Comparison of ENCODE assay signal across 20 cellular contexts in genomic region chr15:50416920-50417319, GRCh38. TPM values are rescaled to one million over a fixed set of nuclear protein-coding genes. Genes with fewer than 3 reads are reported as not detected.
DNase-seq lines count a peak whose midpoint lies in the region; ATAC-seq lines count a peak whose summit lies in the region.
"Had no signal": no experiment of that assay in that cellular context is flagged by ENCODE, and none has a peak within 500 bp of the region (broad histone marks: within the 10 kb centered on the region; RNA-seq: fewer than 3 reads in every experiment).

No MANE protein-coding gene starts in this region.

- CTCF ChIA-PET in activated CD4-positive, alpha-beta T cell treated with anti-CD3 and anti-CD28 coated beads for 36 hours (lab: Charles Lee), result interaction anchor here (1.0 kb wide), 1 partner anchor 14 kb away, joined by 3 read pairs; no protein-coding TSS in a partner anchor

- no peak for ATAC-seq in activated CD4-positive, alpha-beta T cell treated with anti-CD3 and anti-CD28 coated beads for 36 hours
- ATAC-seq in HG02884 (IDR thresholded peaks at IDR 0.05; ENCODE audit: unreplicated experiment) (no peak), right cardiac atrium (no peak)
- ATAC-seq: CD8-positive, alpha-beta T cell had no signal

- H3K9me3 Mint-ChIP-seq in activated CD4-positive, alpha-beta T cell treated with anti-CD3 and anti-CD28 coated beads for 36 hours (ENCODE audit: low read depth), result peaks cover 1% of the 10 kb centered on the region
- H3K9me3 Mint-ChIP-seq: CD8-positive, alpha-beta T cell had no signal

- H3K27ac ChIP-seq in SK-N-MC (peak overlapping the region; percentile 67; the same call in 1 of the 2 replicates), right cardiac atrium (ENCODE audit: low read length) (no peak overlapping the region)
- H3K27ac ChIP-seq: 22Rv1, A549, BLaER1 had no signal

- H3K9me3 ChIP-seq in SK-N-MC (ENCODE audit: low read depth, low read length) (no peaks in the 10 kb centered on the region), right cardiac atrium (ENCODE audit: control insufficient read depth, low read length) (no peaks in the 10 kb centered on the region)
- H3K9me3 ChIP-seq: A549, BLaER1, HAP-1 had no signal

- DNase-seq in NCI-H2171 treated with DMSO at 0.1 percent for 48 hours (lab: John Stamatoyannopoulos, UW), result peak; percentile 5
- no peak for DNase-seq in NCI-H2171 (lab: John Stamatoyannopoulos, UW)
- DNase-seq in SK-N-MC (ENCODE audit: low read depth, low spot score), result no peak
- peak in 23 of 42 donors; percentile 6 to 79 (median 41) for DNase-seq in head of caudate nucleus
- no peak for DNase-seq in activated CD4-positive, alpha-beta T cell treated with anti-CD3 and anti-CD28 coated beads for 36 hours
- no peak for DNase-seq in right cardiac atrium
- DNase-seq: AML-193; Calu3; CD8-positive, alpha-beta T cell; DMS79 treated with DMSO at 0.1 percent for 48 hours; GF-D8; GOT3; IMR-90 had no signal

- no peak overlapping the region for H3K27ac Mint-ChIP-seq in activated CD4-positive, alpha-beta T cell treated with anti-CD3 and anti-CD28 coated beads for 36 hours
- H3K27ac Mint-ChIP-seq: CD8-positive, alpha-beta T cell had no signal

- H3K4me3 ChIP-seq in SK-N-MC, result peak overlapping the region; percentile 48; the same call in 1 of the 2 replicates
- no peak overlapping the region for H3K4me3 ChIP-seq in right cardiac atrium (ENCODE audit: low read length)
- H3K4me3 ChIP-seq: A549, BLaER1, HAP-1, K562 had no signal

- H3K27me3 ChIP-seq in right cardiac atrium (ENCODE audit: control insufficient read depth, insufficient read depth), result no peaks in the 10 kb centered on the region
- H3K27me3 ChIP-seq: BLaER1 had no signal

- no peak overlapping the region for H3K9ac ChIP-seq in SK-N-MC (ENCODE audit: insufficient read length)
- H3K9ac ChIP-seq: BLaER1 had no signal

- no peaks in the 10 kb centered on the region for H3K4me1 ChIP-seq in right cardiac atrium (ENCODE audit: control insufficient read depth, insufficient read depth, low read length)
- H3K4me1 ChIP-seq: A549, BLaER1, HAP-1 had no signal

- H3K36me3 Mint-ChIP-seq in activated CD4-positive, alpha-beta T cell treated with anti-CD3 and anti-CD28 coated beads for 36 hours (ENCODE audit: low read depth), result no peaks in the 10 kb centered on the region
- H3K36me3 Mint-ChIP-seq: CD14-positive monocyte; CD8-positive, alpha-beta T cell had no signal

- intact Hi-C loops in head of caudate nucleus (cut with DNase I), result no loop called here
- intact Hi-C loops in activated CD4-positive, alpha-beta T cell treated with anti-CD3 and anti-CD28 coated beads for 36 hours (cut with DNase I, micrococcal nuclease), result no loop called here
- intact Hi-C loops in right cardiac atrium (cut with DNase I), result no loop called here

- WGBS in right cardiac atrium, result 89% methylated on average over 2 of the region's 2 CpGs

- no peaks in the 10 kb centered on the region for H3K36me3 ChIP-seq in SK-N-MC (ENCODE audit: insufficient read depth, low read length)
- H3K36me3 ChIP-seq: BLaER1, HAP-1 had no signal

- POLR2A ChIA-PET in activated CD4-positive, alpha-beta T cell treated with anti-CD3 and anti-CD28 coated beads for 36 hours (lab: Charles Lee), result no interaction called here

- H3K4me3 Mint-ChIP-seq in activated CD4-positive, alpha-beta T cell treated with anti-CD3 and anti-CD28 coated beads for 36 hours, result no peak overlapping the region
- H3K4me3 Mint-ChIP-seq: CD14-positive monocyte; CD8-positive, alpha-beta T cell had no signal

- H3K4me1 Mint-ChIP-seq in activated CD4-positive, alpha-beta T cell treated with anti-CD3 and anti-CD28 coated beads for 36 hours, result no peaks in the 10 kb centered on the region
- H3K4me1 Mint-ChIP-seq: CD14-positive monocyte had no signal

- no peaks in the 10 kb centered on the region for H3K27me3 Mint-ChIP-seq in activated CD4-positive, alpha-beta T cell treated with anti-CD3 and anti-CD28 coated beads for 36 hours

RNA-seq across cellular contexts. Expression of gene USP8, which starts 7.3 kb away (rescaled TPM):
- 10 to 100 TPM; 39.8 to 45.3 TPM for total RNA-seq in activated CD4-positive, alpha-beta T cell treated with anti-CD3 and anti-CD28 coated beads for 36 hours
- total RNA-seq in right cardiac atrium, result 10 to 100 TPM; 39.8 to 49.0 (median 45.1) TPM
- 23.9 TPM for polyA plus RNA-seq in right cardiac atrium

Comparison
In these comparisons a context has a peak if more than half of its experiments do, and no peak if none do; other contexts are left out.
1. DNase-seq: peak in NCI-H2171 treated with DMSO at 0.1 percent for 48 hours (single experiment) and head of caudate nucleus (23 of 42); none in NCI-H2171 (single experiment), SK-N-MC (single experiment), activated CD4-positive, alpha-beta T cell treated with anti-CD3 and anti-CD28 coated beads for 36 hours (single experiment) and right cardiac atrium (0 of 3).